8 cellular contexts compared by ENCODE assay signal in genomic region chr2:123777116-123777515, GRCh38.
"Had no signal": no experiment of that assay in that cellular context is flagged by ENCODE, and none has a peak within 500 bp of the region (broad histone marks: within the 10 kb centered on the region; RNA-seq: fewer than 3 reads in every experiment).

No MANE protein-coding gene starts in this region.

- H3K27ac ChIP-seq: GM23248 had no signal

- H3K9ac ChIP-seq: GM23248 had no signal

- ATAC-seq: HCT116 had no signal

- FAIRE-seq: HTR-8/SVneo had no signal

- DNase-seq: GM23248, GOT3, H7, HFFc6, KG1 had no signal

- H3K36me3 ChIP-seq: HAP-1 had no signal

- H3K9me3 ChIP-seq: HAP-1 had no signal

- H3K4me1 ChIP-seq: HAP-1 had no signal

- H2AFZ ChIP-seq: GM23248 had no signal

- H3K4me3 ChIP-seq: GM23248, HAP-1 had no signal
